ENCODE assay signal across 34 cellular contexts in genomic region chr11:30225642-30226041, GRCh38. TPM values are rescaled to one million over a fixed set of nuclear protein-coding genes. Genes with fewer than 3 reads are reported as not detected.
"Had no signal": no experiment of that assay in that cellular context is flagged by ENCODE, and none has a peak within 500 bp of the region (broad histone marks: within the 10 kb centered on the region; RNA-seq: fewer than 3 reads in every experiment).

No MANE protein-coding gene starts in this region.

- DNase-seq: cerebellar nuclear complex; colonic mucosa; effector CD4-positive, alpha-beta T cell; heart left ventricle; hippocampal formation; left colon; mammary epithelial cell; naive thymus-derived CD4-positive, alpha-beta T cell; spleen; stimulated activated CD4-positive, alpha-beta T cell treated with anti-CD3 and anti-CD28 coated beads, Interleukin-15, amount 100 ng/mL, for 24 hours; stimulated activated CD4-positive, alpha-beta T cell treated with anti-CD3 and anti-CD28 coated beads, Interleukin-1b, Interleukin-23, amount 100 ng/mL, for 48 hours; stimulated activated CD4-positive, alpha-beta T cell treated with anti-CD3 and anti-CD28 coated beads, Interleukin-4, amount 100 ng/mL, for 24 hours; testis; upper lobe of right lung had no signal

- H3K27ac Mint-ChIP-seq: naive thymus-derived CD4-positive, alpha-beta T cell; stimulated activated memory B cell treated with anti-CD40 and anti-IgM and Interleukin-4, amounts not matched to agents 10 μg/mL and 1 μg/mL and 100 μg/mL, for 72 hours; stimulated activated naive CD8-positive, alpha-beta T cell treated with anti-CD3 and anti-CD28 coated beads, Interleukin-15, Interleukin-2, amounts not matched to agents 100 ng/mL and 50 ng/mL, for 24 hours had no signal

- H3K9ac ChIP-seq: parathyroid adenoma had no signal

- ATAC-seq: esophagus mucosa; heart left ventricle; left colon; naive thymus-derived CD4-positive, alpha-beta T cell; sciatic nerve; stimulated activated memory B cell treated with anti-CD40 and anti-IgM and Interleukin-4, amounts not matched to agents 10 μg/mL and 1 μg/mL and 100 μg/mL, for 72 hours; upper lobe of right lung had no signal

- H3K4me3 Mint-ChIP-seq: naive thymus-derived CD4-positive, alpha-beta T cell; stimulated activated memory B cell treated with anti-CD40 and anti-IgM and Interleukin-4, amounts not matched to agents 10 μg/mL and 1 μg/mL and 100 μg/mL, for 72 hours; stimulated activated naive CD8-positive, alpha-beta T cell treated with anti-CD3 and anti-CD28 coated beads, Interleukin-15, Interleukin-2, amounts not matched to agents 100 ng/mL and 50 ng/mL, for 24 hours had no signal

- H2AFZ ChIP-seq: parathyroid adenoma had no signal

- H3K36me3 ChIP-seq: colonic mucosa, heart left ventricle, prostate gland, spleen, tibial nerve, upper lobe of right lung, vagina had no signal

- H3K36me3 Mint-ChIP-seq: naive thymus-derived CD4-positive, alpha-beta T cell had no signal

- H3K9me3 ChIP-seq: colonic mucosa, prostate gland, testis, tibial nerve, upper lobe of right lung, vagina had no signal

- H3K4me1 ChIP-seq: colonic mucosa, parathyroid adenoma, prostate gland, spleen, testis, tibial nerve, upper lobe of right lung, vagina had no signal

- H3K79me2 ChIP-seq: parathyroid adenoma had no signal

- H3K4me3 ChIP-seq: colonic mucosa, heart left ventricle, prostate gland, spleen, testis, tibial nerve, upper lobe of right lung, vagina had no signal

- H3K27ac ChIP-seq: colonic mucosa, heart left ventricle, parathyroid adenoma, prostate gland, spleen, testis, tibial nerve, upper lobe of right lung, vagina had no signal

- H3K4me1 Mint-ChIP-seq: naive thymus-derived CD4-positive, alpha-beta T cell; stimulated activated memory B cell treated with anti-CD40 and anti-IgM and Interleukin-4, amounts not matched to agents 10 μg/mL and 1 μg/mL and 100 μg/mL, for 72 hours had no signal

- H3K27me3 ChIP-seq: colonic mucosa, heart left ventricle, spleen, testis, tibial nerve, upper lobe of right lung, vagina had no signal

RNA-seq across cellular contexts. Expression of gene FSHB, which starts 5.2 kb away (rescaled TPM):
- total RNA-seq: colonic mucosa; dermis microvascular lymphatic vessel endothelial cell; esophagus mucosa; fibroblast of lung; frontal cortex; glomerular endothelial cell; heart left ventricle; left colon; lower leg skin; mammary epithelial cell; mesenteric fat pad; mononuclear cell; naive thymus-derived CD4-positive, alpha-beta T cell; prostate gland; renal cortical epithelial cell; sciatic nerve; skeletal muscle tissue; spleen; subcutaneous adipose tissue; testis; tibial nerve; upper lobe of right lung; vagina had no signal
- polyA plus RNA-seq: fibroblast of lung; heart left ventricle; keratinocyte; mammary epithelial cell; naive thymus-derived CD4-positive, alpha-beta T cell; neural cell; spleen had no signal
